Comparison of ENCODE assay signal across 14 cellular contexts in genomic region chr6:75217203-75217602, GRCh38. TPM values are rescaled to one million over a fixed set of nuclear protein-coding genes. Genes with fewer than 3 reads are reported as not detected.
DNase-seq lines count a peak whose midpoint lies in the region; FAIRE-seq and TF ChIP-seq lines count a peak whose summit lies in the region.
"Had no signal": no experiment of that assay in that cellular context is flagged by ENCODE, and none has a peak within 500 bp of the region (broad histone marks: within the 10 kb centered on the region; RNA-seq: fewer than 3 reads in every experiment).

No MANE protein-coding gene starts in this region.

- no peak for TF ChIP-seq POLR2A in GM12891 (IDR thresholded peaks at IDR 0.05; ENCODE audit: low read depth, low read length)

- H3K27me3 Mint-ChIP-seq in nephron (ENCODE audit: low read depth), result peaks cover 4% of the 10 kb centered on the region

- DNase-seq in GM12891 (ENCODE audit: insufficient read length, low spot score) (no peak), RPMI7951 (ENCODE audit: low read depth) (peak; percentile 24), fibroblast of peridontal ligament (ENCODE audit: extremely low read depth) (peak; percentile 85), pons (ENCODE audit: low spot score) (no peak), NCI-H187 (lab: John Stamatoyannopoulos, UW) (no peak), midbrain (lab: John Stamatoyannopoulos, UW) (no peak)
- DNase-seq in activated CD4-positive, alpha-beta T cell treated with anti-CD3 and anti-CD28 coated beads, Interleukin-2, amount 50 U/mL, for 1 hour, result no peak
- DNase-seq: activated T-cell treated with anti-CD3 and anti-CD28 coated beads, Interleukin-2, amount 50 U/mL, for 1 hour; immature natural killer cell; NCI-H1092; NCI-H774 had no signal

- no peak overlapping the region for H3K4me3 Mint-ChIP-seq in nephron
- H3K4me3 Mint-ChIP-seq: immature natural killer cell; T-helper 2 cell treated with Interferon-gamma antibody and Interleukin-4, amounts not matched to agents 5 μg/mL and 100 μg/mL, for 36 hours had no signal

- H3K27ac Mint-ChIP-seq in nephron, result peak overlapping the region in 2 of 3 experiments; percentile 56 to 58
- H3K27ac Mint-ChIP-seq: T-helper 2 cell treated with Interferon-gamma antibody and Interleukin-4, amounts not matched to agents 5 μg/mL and 100 μg/mL, for 36 hours had no signal

- no peaks in the 10 kb centered on the region for H3K36me3 Mint-ChIP-seq in nephron (ENCODE audit: low read depth)
- H3K36me3 Mint-ChIP-seq: immature natural killer cell had no signal

- no peak for FAIRE-seq in GM12891 (lab: Jason Lieb, UNC)
- FAIRE-seq: GM18507 had no signal

- H3K4me1 Mint-ChIP-seq in nephron, result peaks cover 24% of the 10 kb centered on the region
- H3K4me1 Mint-ChIP-seq: immature natural killer cell had no signal

- TF ChIP-seq CTCF in nephron (IDR thresholded peaks at IDR 0.05; ENCODE audit: unreplicated experiment in 3 of 3), result no peak

- H3K9me3 Mint-ChIP-seq in nephron, result no peaks in the 10 kb centered on the region
- H3K9me3 Mint-ChIP-seq: immature natural killer cell; T-helper 2 cell treated with Interferon-gamma antibody and Interleukin-4, amounts not matched to agents 5 μg/mL and 100 μg/mL, for 36 hours had no signal

TF ChIP-seq in GM12891, 5 proteins besides CTCF, POLR2A, EP300 and RAD21:
- TF ChIP-seq POU2F2 (IDR thresholded peaks at IDR 0.05; ENCODE audit: low read depth, low read length) (no peak), TAF1 (IDR thresholded peaks at IDR 0.05; ENCODE audit: low read depth, low read length) (no peak), POLR2AphosphoS5 (IDR thresholded peaks at IDR 0.05; ENCODE audit: low read depth, low read length) (no peak), PAX5 (IDR thresholded peaks at IDR 0.05; ENCODE audit: insufficient read depth, low read length, severe bottlenecking) (no peak), SPI1 (IDR thresholded peaks at IDR 0.05; ENCODE audit: low read depth, low read length) (peak; percentile 72)

RNA-seq across cellular contexts. Expression of gene COL12A1, which starts 11.3 kb away (rescaled TPM):
- polyA plus RNA-seq in GM12891 (2012; ENCODE audit: low read depth, missing spikeins), result 0.03 TPM
- total RNA-seq in RPMI7951 (2014; rRNA removed; shearing (Covaris generic)), result 25.9 and 28.7 TPM in 2 replicates
- polyA plus RNA-seq: immature natural killer cell had no signal

RNA-seq across cellular contexts. Expression of gene COX7A2, which starts 26.4 kb away (rescaled TPM):
- polyA plus RNA-seq in GM12891 (2012; ENCODE audit: low read depth, missing spikeins), result 391 TPM
- 406 and 478 TPM in 2 replicates for total RNA-seq in RPMI7951 (2014; rRNA removed; shearing (Covaris generic))

Comparison
In these comparisons a context has a peak if more than half of its experiments do, and no peak if none do; other contexts are left out.
1. DNase-seq: peak in RPMI7951 (single experiment) and fibroblast of peridontal ligament (single experiment); none in GM12891 (single experiment), pons (single experiment), NCI-H187 (0 of 2), midbrain (single experiment) and activated CD4-positive, alpha-beta T cell treated with anti-CD3 and anti-CD28 coated beads, Interleukin-2, amount 50 U/mL, for 1 hour (single experiment).